In genomic region chr6:131936156-131936555, GRCh38 we compare ENCODE assay signal across 34 cellular contexts. TPM values are rescaled to one million over a fixed set of nuclear protein-coding genes. Genes with fewer than 3 reads are reported as not detected.
"Had no signal": no experiment of that assay in that cellular context is flagged by ENCODE, and none has a peak within 500 bp of the region (broad histone marks: within the 10 kb centered on the region; RNA-seq: fewer than 3 reads in every experiment).

No MANE protein-coding gene starts in this region.

- H3K27me3 ChIP-seq: brain microvascular endothelial cell, SJCRH30 had no signal

- H3K27ac ChIP-seq: brain microvascular endothelial cell, SJCRH30, SK-N-MC had no signal

- H3K4me3 Mint-ChIP-seq: activated CD4-positive, alpha-beta T cell treated with anti-CD3 and anti-CD28 coated beads, Interleukin-2, amount 10 ng/mL, durations not matched to agents 24 days and 14 days; activated CD8-positive, alpha-beta T cell treated with anti-CD3 and anti-CD28 coated beads for 36 hours; activated naive CD8-positive, alpha-beta T cell treated with anti-CD3 and anti-CD28 coated beads for 36 hours; activated T-cell treated with anti-CD3 and anti-CD28 coated beads, Interleukin-2, amount 50 U/mL, for 72 hours; activated T-helper 17 cell treated with anti-CD3 and anti-CD28 coated beads, Interleukin-2, amount 50 U/mL, for 72 hours had no signal

- H3K27ac Mint-ChIP-seq: activated CD4-positive, alpha-beta T cell treated with anti-CD3 and anti-CD28 coated beads, Interleukin-2, amount 10 ng/mL, durations not matched to agents 24 days and 14 days; activated CD8-positive, alpha-beta T cell treated with anti-CD3 and anti-CD28 coated beads for 36 hours; activated naive CD8-positive, alpha-beta T cell treated with anti-CD3 and anti-CD28 coated beads for 36 hours; activated T-cell treated with anti-CD3 and anti-CD28 coated beads, Interleukin-2, amount 50 U/mL, for 72 hours; activated T-helper 17 cell treated with anti-CD3 and anti-CD28 coated beads, Interleukin-2, amount 50 U/mL, for 72 hours had no signal

- H3K36me3 Mint-ChIP-seq: activated naive CD8-positive, alpha-beta T cell treated with anti-CD3 and anti-CD28 coated beads for 36 hours had no signal

- H3K4me1 Mint-ChIP-seq: activated CD4-positive, alpha-beta T cell treated with anti-CD3 and anti-CD28 coated beads, Interleukin-2, amount 10 ng/mL, durations not matched to agents 24 days and 14 days; activated naive CD8-positive, alpha-beta T cell treated with anti-CD3 and anti-CD28 coated beads for 36 hours; activated T-helper 17 cell treated with anti-CD3 and anti-CD28 coated beads, Interleukin-2, amount 50 U/mL, for 72 hours had no signal

- DNase-seq: activated CD4-positive, alpha-beta T cell treated with anti-CD3 and anti-CD28 coated beads, Interleukin-2, amount 10 ng/mL, durations not matched to agents 24 days and 14 days; activated CD4-positive, alpha-beta T cell treated with anti-CD3 and anti-CD28 coated beads, Interleukin-2, amount 50 U/mL, for 4 hours; activated CD8-positive, alpha-beta T cell treated with anti-CD3 and anti-CD28 coated beads for 36 hours; activated effector memory CD4-positive, alpha-beta T cell treated with anti-CD3 and anti-CD28 coated beads, Interleukin-2, amount 50 U/mL, for 16 hours; activated naive CD4-positive, alpha-beta T cell; activated naive CD4-positive, alpha-beta T cell treated with anti-CD3 and anti-CD28 coated beads, Interleukin-2, amount 50 U/mL, for 16 hours; activated naive CD8-positive, alpha-beta T cell treated with anti-CD3 and anti-CD28 coated beads for 36 hours; activated T-cell treated with anti-CD3 and anti-CD28 coated beads, Interleukin-2, amount 50 U/mL, for 1 hour; activated T-cell treated with anti-CD3 and anti-CD28 coated beads, Interleukin-2, amount 50 U/mL, for 72 hours; amniotic stem cell; aorta; brain microvascular endothelial cell; central memory CD4-positive, alpha-beta T cell; Karpas-422; KBM-7; MV-4-11; NCI-H1092; NCI-H1436 treated with DMSO at 0.1 percent for 48 hours; NCI-H1694 treated with DMSO at 0.1 percent for 48 hours; NCI-H2029; NCI-H345; NCI-H526; NCI-H748 treated with DMSO at 0.1 percent for 48 hours; NK-92 treated with Interleukin-12 subunit alpha and Interleukin-12 subunit beta, amount 100 ng/mL, for 24 hours; SHP77; SJCRH30; SW 1271; T-helper 1 cell; T-helper 2 cell; T-helper 9 cell had no signal

- H3K36me3 ChIP-seq: brain microvascular endothelial cell, SJCRH30 had no signal

- H3K9me3 ChIP-seq: SJCRH30 had no signal

- H3K4me3 ChIP-seq: SJCRH30, SK-N-MC had no signal

- ATAC-seq: activated CD8-positive, alpha-beta T cell treated with anti-CD3 and anti-CD28 coated beads for 36 hours; activated T-cell treated with anti-CD3 and anti-CD28 coated beads, Interleukin-2, amount 50 U/mL, for 72 hours; activated T-helper 17 cell treated with anti-CD3 and anti-CD28 coated beads, Interleukin-2, amount 50 U/mL, for 72 hours; Panc1 had no signal

- H3K9me3 Mint-ChIP-seq: activated CD4-positive, alpha-beta T cell treated with anti-CD3 and anti-CD28 coated beads, Interleukin-2, amount 10 ng/mL, durations not matched to agents 24 days and 14 days; activated CD8-positive, alpha-beta T cell treated with anti-CD3 and anti-CD28 coated beads for 36 hours; activated naive CD8-positive, alpha-beta T cell treated with anti-CD3 and anti-CD28 coated beads for 36 hours; activated T-cell treated with anti-CD3 and anti-CD28 coated beads, Interleukin-2, amount 50 U/mL, for 72 hours; activated T-helper 17 cell treated with anti-CD3 and anti-CD28 coated beads, Interleukin-2, amount 50 U/mL, for 72 hours had no signal

RNA-seq across cellular contexts. Expression of gene CCN2, which starts 15.0 kb away (rescaled TPM):
- total RNA-seq: activated CD4-positive, alpha-beta T cell treated with anti-CD3 and anti-CD28 coated beads, Interleukin-2, amount 10 ng/mL, durations not matched to agents 24 days and 14 days; activated CD8-positive, alpha-beta memory T cell treated with anti-CD3 and anti-CD28 coated beads for 36 hours; activated CD8-positive, alpha-beta T cell treated with anti-CD3 and anti-CD28 coated beads for 36 hours; activated naive CD8-positive, alpha-beta T cell treated with anti-CD3 and anti-CD28 coated beads for 36 hours; activated T-cell treated with anti-CD3 and anti-CD28 coated beads, Interleukin-2, amount 50 U/mL, for 72 hours; activated T-helper 17 cell treated with anti-CD3 and anti-CD28 coated beads, Interleukin-2, amount 50 U/mL, for 72 hours had no signal
